ENCODE assay signal across 10 cellular contexts in the genomic region with DNA sequence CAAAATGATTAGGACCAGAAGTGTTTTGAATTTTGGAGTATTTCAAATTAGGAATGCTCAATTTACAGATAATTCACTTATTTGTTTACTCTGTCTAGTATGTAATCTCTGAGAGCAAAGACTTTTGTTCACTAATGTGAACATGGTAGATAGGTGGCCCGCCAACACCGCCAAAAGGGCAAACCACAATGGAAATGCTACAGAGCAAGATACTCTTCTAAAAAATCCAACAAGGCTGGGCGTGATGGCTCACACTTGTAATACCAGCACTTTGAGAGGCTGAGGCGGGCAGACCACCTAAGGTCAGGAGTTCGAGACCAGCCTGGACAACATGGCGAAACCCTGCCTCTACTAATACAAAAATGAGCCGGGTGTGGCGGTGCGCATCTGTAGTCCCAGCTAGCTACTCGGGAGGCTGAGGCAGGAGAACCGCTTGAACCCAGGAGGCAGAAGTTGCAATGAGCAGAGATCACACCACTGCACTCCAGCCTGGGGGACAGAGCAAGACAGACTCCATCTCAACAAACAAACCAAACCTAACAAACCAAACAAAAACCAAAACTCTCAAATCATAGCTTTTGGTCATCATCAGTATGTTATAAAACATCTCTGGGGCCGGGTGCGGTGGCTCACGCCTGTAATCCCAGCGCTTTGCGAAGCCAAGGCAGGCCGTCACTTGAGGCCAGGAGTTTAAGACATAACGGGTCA. TPM values are rescaled to one million over a fixed set of nuclear protein-coding genes. Genes with fewer than 3 reads are reported as not detected.
DNase-seq lines count a peak whose midpoint lies in the region; ATAC-seq and TF ChIP-seq lines count a peak whose summit lies in the region.
"Had no signal": no experiment of that assay in that cellular context is flagged by ENCODE, and none has a peak within 500 bp of the region (broad histone marks: within the 10 kb centered on the region; RNA-seq: fewer than 3 reads in every experiment).

No MANE protein-coding gene starts in this region.

- H3K79me1 ChIP-seq in neuronal stem cell (ENCODE audit: low read depth, low read length), result peaks cover 10% of the 10 kb centered on the region

- no peaks in the 10 kb centered on the region for H3K9me3 Mint-ChIP-seq in chondrocyte (ENCODE audit: low read depth)

- no peak for ATAC-seq in SK-N-SH treated with all-trans-retinoic acid at 6 μM for 48 hours
- no peak for ATAC-seq in GM18520 (IDR thresholded peaks at IDR 0.05; ENCODE audit: unreplicated experiment)
- ATAC-seq in HG03354 (IDR thresholded peaks at IDR 0.05; ENCODE audit: poor library complexity, severe bottlenecking, unreplicated experiment), result no peak
- no peak for ATAC-seq in HG03139 (IDR thresholded peaks at IDR 0.05; ENCODE audit: unreplicated experiment)
- ATAC-seq: pancreas had no signal

- H4K20me1 ChIP-seq in SK-N-SH (ENCODE audit: insufficient read depth), result peaks cover 39% of the 10 kb centered on the region

- H3K27ac ChIP-seq in SK-N-SH (ENCODE audit: low read depth in 2 of 2, low read length in 1 of 2) (no peak overlapping the region), neuronal stem cell (replicated peaks; ENCODE audit: low read length) (no peak overlapping the region)
- H3K27ac ChIP-seq: pancreas had no signal

- H2BK15ac ChIP-seq in neuronal stem cell (ENCODE audit: low read length), result no peak overlapping the region

- H4K8ac ChIP-seq in neuronal stem cell (ENCODE audit: low read depth, low read length), result no peak overlapping the region

- TF ChIP-seq RAD21 in SK-N-SH (IDR thresholded peaks at IDR 0.05; ENCODE audit: low read length), result no peak

- peak overlapping the region; percentile 97 for H3K4me3 Mint-ChIP-seq in chondrocyte (ENCODE audit: unreplicated experiment)

- H3K9ac ChIP-seq in SK-N-SH (no peak overlapping the region), neuronal stem cell (ENCODE audit: low read depth, low read length, poor library complexity) (no peak overlapping the region)

- no peaks in the 10 kb centered on the region for H3K27me3 ChIP-seq in SK-N-SH (ENCODE audit: insufficient read depth)
- no peaks in the 10 kb centered on the region for H3K27me3 ChIP-seq in MG63
- no peaks in the 10 kb centered on the region for H3K27me3 ChIP-seq in neuronal stem cell (ENCODE audit: control insufficient read depth in 3 of 3, insufficient read depth in 3 of 3, low read depth in 1 of 3, low read length in 3 of 3)
- H3K27me3 ChIP-seq: pancreas had no signal

- H3K9me2 ChIP-seq in SK-N-SH, result no peaks in the 10 kb centered on the region

- no peak for TF ChIP-seq EP300 in SK-N-SH (IDR thresholded peaks at IDR 0.05; ENCODE audit: borderline replicate concordance in 1 of 2, low read depth in 1 of 2, low read length in 1 of 2)

- POLR2A ChIA-PET in SK-N-SH (lab: Yijun Ruan, JAX), result interaction anchor here (1.8 kb wide), 1 partner anchor 33 kb away, joined by 5 read pairs; a partner anchor contains a TSS

- H4K91ac ChIP-seq in neuronal stem cell (ENCODE audit: low read depth, low read length, poor library complexity), result no peak overlapping the region

- H3K36me3 ChIP-seq in SK-N-SH (replicated peaks in 1 of 2; ENCODE audit: control insufficient read depth in 1 of 2, insufficient read depth in 2 of 2, low read length in 1 of 2) (peaks cover 30 to 55% of the 10 kb centered on the region in 2 experiments), MG63 (peaks cover 66% of the 10 kb centered on the region), neuronal stem cell (replicated peaks in 1 of 2; ENCODE audit: control insufficient read depth in 2 of 2, insufficient read depth in 2 of 2, low read length in 2 of 2) (peaks cover 13 to 61% of the 10 kb centered on the region in 2 donors)

- peaks cover 19% of the 10 kb centered on the region for H3F3A ChIP-seq in SK-N-SH (replicated peaks; ENCODE audit: insufficient read depth)

- CTCF ChIA-PET in SK-N-SH (lab: Yijun Ruan, JAX), result no interaction called here

- H3K27ac Mint-ChIP-seq in chondrocyte (ENCODE audit: unreplicated experiment), result peak overlapping the region; percentile 100

- H3K4me2 ChIP-seq in SK-N-SH, result peak overlapping the region; percentile 82
- no peak overlapping the region for H3K4me2 ChIP-seq in neuronal stem cell (ENCODE audit: insufficient read depth, low read length, poor library complexity, severe bottlenecking)

- DNase-seq in SK-N-SH, result no peak
- DNase-seq in MG63, result no peak
- no peak for DNase-seq in chondrocyte (ENCODE audit: low spot score)
- DNase-seq in neuronal stem cell (ENCODE audit: low spot score), result no peak
- DNase-seq: NCI-H510A, pancreas had no signal

- H3K27me3 Mint-ChIP-seq in chondrocyte (ENCODE audit: low read depth), result no peaks in the 10 kb centered on the region

- no peak overlapping the region for H3K4ac ChIP-seq in neuronal stem cell (ENCODE audit: low read length)

- no peak overlapping the region for H3K14ac ChIP-seq in neuronal stem cell (ENCODE audit: low read length)

- H3K23ac ChIP-seq in neuronal stem cell (ENCODE audit: low read depth, low read length, poor library complexity), result no peak overlapping the region

- TF ChIP-seq CTCF in SK-N-SH (IDR thresholded peaks at IDR 0.05), result no peak
- no peak for TF ChIP-seq CTCF in chondrocyte (IDR thresholded peaks at IDR 0.05)

- H2BK5ac ChIP-seq in neuronal stem cell (ENCODE audit: low read length), result no peak overlapping the region

- WGBS in SK-N-SH (ENCODE audit: low lambda C conversion rate), result 91% methylated on average over 18 of the region's 18 CpGs
- WGBS in neuronal stem cell (ENCODE audit: extremely low coverage in 2 of 2, insufficient read length in 2 of 2, insufficient replicate concordance in 1 of 2), 2 donors, result no CpG with 5 or more reads among the region's 18 CpGs

- H3K4me1 ChIP-seq in SK-N-SH (ENCODE audit: control insufficient read depth in 1 of 2, insufficient read depth in 2 of 2, low read depth in 1 of 2, low read length in 1 of 2) (peaks cover 4 to 5% of the 10 kb centered on the region in 2 experiments; a peak in 1 of 4 replicates), neuronal stem cell (ENCODE audit: control insufficient read depth in 2 of 2, insufficient read depth in 1 of 2, low read depth in 1 of 2, low read length in 2 of 2) (peaks cover 3 to 7% of the 10 kb centered on the region in 2 donors)

- H3K36me3 Mint-ChIP-seq in chondrocyte (ENCODE audit: low read depth), result peaks cover 13% of the 10 kb centered on the region

- H2BK12ac ChIP-seq in neuronal stem cell (ENCODE audit: low read length), result no peak overlapping the region

- H3K79me2 ChIP-seq in SK-N-SH (ENCODE audit: insufficient read depth), result peaks cover 73% of the 10 kb centered on the region

- H3K4me1 Mint-ChIP-seq in chondrocyte (ENCODE audit: low read depth), result peaks cover 24% of the 10 kb centered on the region

- no peak overlapping the region for H2BK120ac ChIP-seq in neuronal stem cell (ENCODE audit: low read depth, low read length)

- H3K4me3 ChIP-seq in SK-N-SH (ENCODE audit: low read depth in 2 of 2, low read length in 1 of 2), result peak overlapping the region in 1 of 2 experiments; percentile 98; a peak in 2 of 4 replicates
- H3K4me3 ChIP-seq in MG63, result peak overlapping the region; percentile 67; the same call in 1 of the 2 replicates
- peak overlapping the region; percentile 37 to 90 for H3K4me3 ChIP-seq in neuronal stem cell (ENCODE audit: low read length in 2 of 2)

- H2AK5ac ChIP-seq in neuronal stem cell (ENCODE audit: low read depth, low read length), result no peak overlapping the region

- H3K9me3 ChIP-seq in SK-N-SH, result no peaks in the 10 kb centered on the region
- H3K9me3 ChIP-seq in MG63, result no peaks in the 10 kb centered on the region
- H3K9me3 ChIP-seq in neuronal stem cell (replicated peaks in 1 of 2; ENCODE audit: control insufficient read depth in 2 of 2, insufficient read depth in 1 of 2, low read depth in 1 of 2, low read length in 2 of 2), result no peaks in the 10 kb centered on the region
- H3K9me3 ChIP-seq: pancreas had no signal

- H2AFZ ChIP-seq in SK-N-SH (ENCODE audit: low read depth), result no peak overlapping the region
- H2AFZ ChIP-seq in neuronal stem cell (ENCODE audit: low read length), result no peak overlapping the region

- no peak overlapping the region for H3K18ac ChIP-seq in neuronal stem cell (ENCODE audit: low read length)

TF ChIP-seq in SK-N-SH, 30 proteins besides CTCF, POLR2A, EP300 and RAD21 (continues in another document):
- TF ChIP-seq POLR2AphosphoS5 (IDR thresholded peaks at IDR 0.05; ENCODE audit: low read depth, low read length) (no peak), RCOR1 (IDR thresholded peaks at IDR 0.05; ENCODE audit: low read length) (no peak)

RNA-seq across cellular contexts. Expression of a gene that starts 2.4 kb away (rescaled TPM):
- 75.0 and 75.1 TPM in 2 replicates for polyA plus RNA-seq in SK-N-SH (2012; rRNA removed)
- polyA plus RNA-seq in SK-N-SH (2012; cell fraction: cytosol; rRNA removed), result 105 and 118 TPM in 2 replicates
- 35.3 and 62.2 TPM in 2 replicates for polyA plus RNA-seq in SK-N-SH (2012; cell fraction: nucleus; rRNA removed)
- total RNA-seq in MG63 (2014; rRNA removed; shearing (Covaris generic); ENCODE audit: low replicate concordance), result 385 and 431 TPM in 2 replicates
- total RNA-seq in chondrocyte, result 109 to 121 TPM (median 118 TPM) in 3 replicates
- polyA plus RNA-seq in neuronal stem cell (2013, experiment 1 of 2), result 239 TPM
- 240 TPM for polyA plus RNA-seq in neuronal stem cell (2013, experiment 2 of 2)

RNA-seq across cellular contexts. Expression of a gene that starts 19.4 kb away (rescaled TPM):
- polyA plus RNA-seq in SK-N-SH (2012; rRNA removed), result 32.5 and 33.1 TPM in 2 replicates
- polyA plus RNA-seq in SK-N-SH (2012; cell fraction: cytosol; rRNA removed), result 35.5 and 47.0 TPM in 2 replicates
- polyA plus RNA-seq in SK-N-SH (2012; cell fraction: nucleus; rRNA removed), result 25.2 and 25.9 TPM in 2 replicates
- 24.8 and 210 TPM in 2 replicates for total RNA-seq in MG63 (2014; rRNA removed; shearing (Covaris generic); ENCODE audit: low replicate concordance)
- 36.7 to 43.1 TPM (median 37.0 TPM) in 3 replicates for total RNA-seq in chondrocyte
- polyA plus RNA-seq in neuronal stem cell (2013, experiment 1 of 2), result 35.3 TPM
- 36.3 TPM for polyA plus RNA-seq in neuronal stem cell (2013, experiment 2 of 2)

RNA-seq across cellular contexts. Expression of a gene that starts 32.2 kb away (rescaled TPM):
- 0.90 and 1.2 TPM in 2 replicates for polyA plus RNA-seq in SK-N-SH (2012; rRNA removed)
- 0.81 and 1.3 TPM in 2 replicates for polyA plus RNA-seq in SK-N-SH (2012; cell fraction: cytosol; rRNA removed)
- 2.9 and 4.8 TPM in 2 replicates for polyA plus RNA-seq in SK-N-SH (2012; cell fraction: nucleus; rRNA removed)
- total RNA-seq in MG63 (2014; rRNA removed; shearing (Covaris generic); ENCODE audit: low replicate concordance), result 0.89 and 7.2 TPM in 2 replicates
- 2.9 to 3.6 TPM (median 3.5 TPM) in 3 replicates for total RNA-seq in chondrocyte
- polyA plus RNA-seq in neuronal stem cell (2013, experiment 1 of 2), result 13.3 TPM
- polyA plus RNA-seq in neuronal stem cell (2013, experiment 2 of 2), result 14.1 TPM
